In the genomic region with DNA sequence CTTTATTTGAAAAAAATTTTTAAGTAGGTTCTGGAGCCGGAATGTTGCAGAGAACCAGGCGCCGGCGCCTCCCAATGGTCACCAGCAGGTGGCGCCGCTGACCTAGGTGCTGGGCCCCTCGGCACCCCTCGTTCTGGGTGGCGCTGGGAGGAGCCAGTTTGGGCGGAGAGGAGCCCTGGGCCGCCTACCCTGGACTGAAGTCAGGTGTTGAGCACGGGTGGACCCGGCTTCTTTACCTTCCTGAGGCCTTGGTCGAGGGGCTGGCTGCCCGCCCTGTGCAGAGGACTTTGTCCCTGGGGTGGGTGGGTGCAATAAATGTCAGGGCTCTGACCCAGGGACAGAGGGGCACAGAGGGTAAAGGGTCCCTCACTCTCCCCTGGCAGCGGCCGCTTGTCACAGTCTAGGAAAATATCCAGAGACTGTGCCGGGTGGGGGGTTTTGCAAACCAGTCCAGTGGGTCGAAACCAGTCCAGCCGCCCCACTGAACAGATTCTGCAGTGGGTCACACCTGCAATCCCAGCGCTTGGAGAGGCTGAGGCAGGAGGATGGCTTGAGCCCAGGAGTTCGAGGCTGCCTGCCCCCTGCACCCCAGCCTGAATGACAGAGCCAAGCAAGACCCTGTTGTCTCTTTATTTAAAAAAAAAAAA, we compare ENCODE assay signal across 8 cellular contexts. TPM values are rescaled to one million over a fixed set of nuclear protein-coding genes. Genes with fewer than 3 reads are reported as not detected.
DNase-seq lines count a peak whose midpoint lies in the region; ATAC-seq and TF ChIP-seq lines count a peak whose summit lies in the region.

No MANE protein-coding gene starts in this region.

- peak; percentile 85 for DNase-seq in A673 (ENCODE audit: low spot score)
- DNase-seq in Kasumi-1 (lab: John Stamatoyannopoulos, UW): peak; percentile 6 to 37
- DNase-seq in RWPE1 (ENCODE audit: low spot score): peak; percentile 84
- peak; percentile 63 for DNase-seq in activated T-helper 1 cell treated with anti-CD3 and anti-CD28 coated beads, Interleukin-2, amount 50 U/mL, for 16 hours (ENCODE audit: low read depth in 1 of 2, low spot score in 1 of 2)
- peak; percentile 64 for DNase-seq in fibroblast of villous mesenchyme (ENCODE audit: low read depth)
- DNase-seq in occipital lobe (lab: John Stamatoyannopoulos, UW): peak; percentile 48
- peak; percentile 87 to 89 for DNase-seq in thyroid gland

- peaks cover 6% of the 10 kb centered on the region for H3K4me1 ChIP-seq in A673 (ENCODE audit: insufficient read depth, low read length, poor library complexity, severe bottlenecking)
- peaks cover 5 to 6% of the 10 kb centered on the region in 2 donors for H3K4me1 ChIP-seq in thyroid gland

- peak; percentile 61 for ATAC-seq in GM18868 (IDR thresholded peaks at IDR 0.05; ENCODE audit: unreplicated experiment)

- CTCF ChIA-PET in A673 (lab: Charles Lee): interaction anchor here (0.7 kb wide), 1 partner anchor 13 kb away, joined by 5 read pairs; no protein-coding TSS in a partner anchor
- CTCF ChIA-PET in RWPE1 (lab: Yijun Ruan, JAX): no interaction called here

- no peaks in the 10 kb centered on the region for H3K36me3 ChIP-seq in A673 (ENCODE audit: insufficient read depth, low read length, poor library complexity, severe bottlenecking)
- H3K36me3 ChIP-seq in thyroid gland: no peaks in the 10 kb centered on the region

- TF ChIP-seq CTCF in A673 (conservative IDR thresholded peaks at IDR 0.05; ENCODE audit: low read depth, low read length) (peak; percentile 95), RWPE1 (conservative IDR thresholded peaks at IDR 0.05; ENCODE audit: low read depth) (peak; percentile 96), fibroblast of villous mesenchyme (IDR thresholded peaks at IDR 0.05; ENCODE audit: insufficient read depth, low read depth, low read length) (peak; percentile 96), thyroid gland (IDR thresholded peaks at IDR 0.05) (peak in 5 of 6 experiments; percentile 83 to 98 (median 95))

- H3K4me3 ChIP-seq in A673 (ENCODE audit: low read depth, low read length, poor library complexity, severe bottlenecking): no peak overlapping the region
- no peak overlapping the region for H3K4me3 ChIP-seq in fibroblast of villous mesenchyme (ENCODE audit: low read depth, low read length)
- H3K4me3 ChIP-seq in thyroid gland (replicated peaks in 1 of 3): no peak overlapping the region

- 18 to 26% methylated on average over 18 to 21 of the region's 22 CpGs for WGBS in thyroid gland, 2 donors

- H3K27ac ChIP-seq in A673 (ENCODE audit: low read depth, low read length, poor library complexity, severe bottlenecking) (no peak overlapping the region), RWPE1 (no peak overlapping the region), thyroid gland (no peak overlapping the region)

- TF ChIP-seq POLR2A in thyroid gland (IDR thresholded peaks at IDR 0.05): no peak

- POLR2A ChIA-PET in A673 (lab: Charles Lee; ENCODE audit: low non-redundant PET): no interaction called here
- POLR2A ChIA-PET in RWPE1 (lab: Yijun Ruan, JAX; ENCODE audit: low non-redundant PET): no interaction called here

- no peaks in the 10 kb centered on the region for H3K27me3 ChIP-seq in A673 (replicated peaks; ENCODE audit: insufficient read depth, low read depth, low read length, poor library complexity)
- no peaks in the 10 kb centered on the region for H3K27me3 ChIP-seq in thyroid gland

- intact Hi-C loops in A673 (cut with micrococcal nuclease; ENCODE audit: unreplicated experiment) (loop anchor here (5.0 kb wide), 2 partner anchors 145 to 205 kb away; a partner anchor contains a TSS), thyroid gland (cut with DNase I) (loop anchor here (5.0 to 10.0 kb wide), 3 partner anchors 133 to 310 kb away; no protein-coding TSS in a partner anchor)

- H3K9me3 ChIP-seq in A673 (ENCODE audit: low read depth, low read length, poor library complexity, severe bottlenecking) (no peaks in the 10 kb centered on the region), thyroid gland (no peaks in the 10 kb centered on the region)

- no TSS peak for BruUV-seq in A673 (replicated peaks; lab: Mats Ljungman, UMichigan)

RNA-seq across cellular contexts. Expression of a gene that starts 30.1 kb away (rescaled TPM):
- total RNA-seq in A673 (2021) (not detected in 2 replicates), fibroblast of villous mesenchyme (not detected in 2 replicates), occipital lobe (not detected), thyroid gland (not detected)

RNA-seq across cellular contexts. Expression of a gene that starts 40.3 kb away (rescaled TPM):
- total RNA-seq in A673 (2021): 290 and 302 TPM in 2 replicates
- total RNA-seq in fibroblast of villous mesenchyme: 157 and 178 TPM in 2 replicates
- total RNA-seq in occipital lobe: 126 TPM
- 100 to 1,000 TPM; 130 to 244 (median 155) TPM for total RNA-seq in thyroid gland

Comparison
In these comparisons a context has a peak if more than half of its experiments do, and no peak if none do; other contexts are left out.
1. DNase-seq: peak in every context shown above with its lines; median percentile 88 in thyroid gland; 85 in A673; 84 in RWPE1; 64 in fibroblast of villous mesenchyme; 63 in activated T-helper 1 cell treated with anti-CD3 and anti-CD28 coated beads, Interleukin-2, amount 50 U/mL, for 16 hours; 48 in occipital lobe; 22 in Kasumi-1.